8 cellular contexts compared by ENCODE assay signal in genomic region chr4:76950846-76951321, GRCh38. TPM values are rescaled to one million over a fixed set of nuclear protein-coding genes. Genes with fewer than 3 reads are reported as not detected.
DNase-seq lines count a peak whose midpoint lies in the region; ATAC-seq and TF ChIP-seq lines count a peak whose summit lies in the region.

No MANE protein-coding gene starts in this region.

- no peak for TF ChIP-seq CTCF in HFF-Myc (IDR thresholded peaks at IDR 0.05; ENCODE audit: low read depth, low read length, missing control alignments)
- TF ChIP-seq CTCF in endothelial cell (IDR thresholded peaks at IDR 0.05; ENCODE audit: unreplicated experiment) = no peak
- no peak for TF ChIP-seq CTCF in mucosa of descending colon (IDR thresholded peaks at IDR 0.05)
- TF ChIP-seq CTCF in uterus (IDR thresholded peaks at IDR 0.05) = no peak

- H3K4me3 Mint-ChIP-seq in endothelial cell (ENCODE audit: unreplicated experiment) = peak overlapping the region; percentile 94

- no peaks in the 10 kb centered on the region for H3K27me3 ChIP-seq in uterus

- peaks cover 18% of the 10 kb centered on the region for H3K36me3 Mint-ChIP-seq in endothelial cell (ENCODE audit: low read depth, unreplicated experiment)

- intact Hi-C loops in mucosa of descending colon (cut with DNase I, micrococcal nuclease) = no loop called here
- intact Hi-C loops in uterus (cut with DNase I; ENCODE audit: low total_unique reads) = no loop called here

- H3K27ac ChIP-seq in uterus = peak overlapping the region; percentile 90 to 97

- peaks cover 8% of the 10 kb centered on the region for H3K27me3 Mint-ChIP-seq in endothelial cell (ENCODE audit: unreplicated experiment)

- DNase-seq in COLO668 (lab: John Stamatoyannopoulos, UW; ENCODE audit: unreplicated experiment) (peak; percentile 52), HFF-Myc (ENCODE audit: extremely low read depth, low read depth) (no peak), SW480 (ENCODE audit: low spot score) (peak; percentile 24), endothelial cell (ENCODE audit: low spot score) (peak; percentile 12), mucosa of descending colon (peak; percentile 41 to 58 (median 50)), uterus (no peak), mucosa of gallbladder (ENCODE audit: low spot score) (no peak)

- H3K27ac Mint-ChIP-seq in endothelial cell (ENCODE audit: unreplicated experiment) = peak overlapping the region; percentile 76

- H3K36me3 ChIP-seq in mucosa of descending colon (ENCODE audit: low read depth) (no peaks in the 10 kb centered on the region), uterus (no peaks in the 10 kb centered on the region)

- H3K4me3 ChIP-seq in HFF-Myc (replicated peaks; ENCODE audit: low read depth, low read length) (peak overlapping the region; percentile 93), mucosa of descending colon (peak overlapping the region; percentile 72), uterus (peak overlapping the region; percentile 66 to 73)

- TF ChIP-seq POLR2A in uterus (IDR thresholded peaks at IDR 0.05) = no peak

- H3K9me3 ChIP-seq in mucosa of descending colon = no peaks in the 10 kb centered on the region
- H3K9me3 ChIP-seq in uterus = no peaks in the 10 kb centered on the region

- H3K9me3 Mint-ChIP-seq in endothelial cell (ENCODE audit: unreplicated experiment) = no peaks in the 10 kb centered on the region

- ATAC-seq in mucosa of descending colon (peak; percentile 0), GM21619 (IDR thresholded peaks at IDR 0.05; ENCODE audit: unreplicated experiment) (no peak)

- H3K4me1 Mint-ChIP-seq in endothelial cell (ENCODE audit: unreplicated experiment) = peaks cover 52% of the 10 kb centered on the region

- H3K4me1 ChIP-seq in mucosa of descending colon (ENCODE audit: low read depth) (peaks cover 20% of the 10 kb centered on the region), uterus (no peaks in the 10 kb centered on the region)

RNA-seq across cellular contexts. Expression of gene SEPTIN11, which starts 1.3 kb away (rescaled TPM):
- 331 TPM for total RNA-seq in endothelial cell (ENCODE audit: unreplicated experiment)
- total RNA-seq in mucosa of descending colon = 100 to 1,000 TPM in 2 of 3 donors, 10 to 100 TPM in 1; 73.0 to 117 (median 109) TPM
- 100 to 1,000 TPM in 1 of 4 donors, 10 to 100 TPM in 3; 49.4 to 317 (median 88.1) TPM for total RNA-seq in uterus
- 64.0 TPM for total RNA-seq in mucosa of gallbladder

RNA-seq across cellular contexts. Expression of gene SOWAHB, which starts 52.9 kb away (rescaled TPM):
- total RNA-seq in endothelial cell (ENCODE audit: unreplicated experiment) (5.0 TPM), mucosa of descending colon (10 to 100 TPM in 2 of 3 donors, 1 to 10 TPM in 1; 8.6 to 27.0 (median 24.8) TPM), uterus (1 to 10 TPM in 2 of 4 donors, not detected in 2; 1.9 to 3.3 TPM), mucosa of gallbladder (11.7 TPM)

Comparison
In these comparisons a context has a peak if more than half of its experiments do, and no peak if none do; other contexts are left out.
1. DNase-seq: peak in COLO668 (single experiment), SW480 (single experiment), endothelial cell (single experiment) and mucosa of descending colon (3 of 3); none in HFF-Myc (single experiment), uterus (0 of 2) and mucosa of gallbladder (single experiment).
2. Peak in every context shown above with its lines, with median percentiles within 50 percentile points of each other: H3K4me3 ChIP-seq.